Comparison of ENCODE assay signal across 23 cellular contexts in the genomic region with DNA sequence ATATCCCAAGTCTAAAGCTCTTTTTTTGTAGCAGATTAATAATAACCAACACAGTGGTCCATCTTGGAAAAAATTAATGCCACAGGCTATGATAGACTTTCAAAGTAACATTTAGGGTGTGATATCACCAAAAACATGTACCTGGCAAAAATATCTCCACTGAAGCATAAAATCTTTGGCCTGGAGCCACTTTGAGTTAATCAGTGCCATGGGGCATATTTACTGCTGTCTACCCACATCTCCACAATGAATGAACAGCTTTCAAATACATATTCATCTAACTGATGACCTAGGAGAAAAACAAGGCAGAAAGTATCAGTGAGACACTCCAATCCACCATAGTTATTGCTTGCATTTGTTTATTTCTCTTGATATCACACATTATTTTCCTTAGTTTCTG.
A peak's percentile ranks its signal among the peaks of the same experiment; 100 is the strongest.
DNase-seq lines count a peak whose midpoint lies in the region; TF ChIP-seq lines count a peak whose summit lies in the region.
"Had no signal": no experiment of that assay in that cellular context is flagged by ENCODE, and none has a peak within 500 bp of the region (broad histone marks: within the 10 kb centered on the region; RNA-seq: fewer than 3 reads in every experiment).

No MANE protein-coding gene starts in this region.

- H3K9me3 ChIP-seq in breast epithelium = no peaks in the 10 kb centered on the region
- H3K9me3 ChIP-seq: A549, SJSA1 had no signal

- H3K27ac ChIP-seq in breast epithelium = no peak overlapping the region
- H3K27ac ChIP-seq: A549, HL-60, SJSA1 had no signal

- H3K27me3 ChIP-seq in breast epithelium = no peaks in the 10 kb centered on the region
- H3K27me3 ChIP-seq: SJSA1 had no signal

- no peaks in the 10 kb centered on the region for H3K4me1 ChIP-seq in breast epithelium
- H3K4me1 ChIP-seq: A549 had no signal

- TF ChIP-seq EP300 in Ishikawa (IDR thresholded peaks at IDR 0.05; ENCODE audit: borderline replicate concordance) = no peak

- TF ChIP-seq POLR2A in breast epithelium (IDR thresholded peaks at IDR 0.05) = no peak

- intact Hi-C loops in breast epithelium (cut with DNase I; ENCODE audit: low total_unique reads) = no loop called here

- H3K36me3 ChIP-seq in breast epithelium = no peaks in the 10 kb centered on the region
- H3K36me3 ChIP-seq: SJSA1 had no signal

- no peak overlapping the region for H3K4me3 ChIP-seq in breast epithelium
- H3K4me3 ChIP-seq: A549, GM12878, GM23338, SJSA1 had no signal

- TF ChIP-seq CTCF in breast epithelium (IDR thresholded peaks at IDR 0.05) = no peak
- TF ChIP-seq CTCF in GM20000 (IDR thresholded peaks at IDR 0.05; ENCODE audit: extremely low read depth, missing control alignments) = no peak

- DNase-seq in NCI-H748 (lab: John Stamatoyannopoulos, UW; ENCODE audit: unreplicated experiment) (peak; percentile 32), NCI-H748 treated with DMSO at 0.1 percent for 48 hours (lab: John Stamatoyannopoulos, UW) (no peak), SHP77 treated with DMSO at 0.1 percent for 48 hours (lab: John Stamatoyannopoulos, UW) (peak; percentile 6), left kidney (ENCODE audit: low read depth, low spot score) (peak; percentile 52), breast epithelium (ENCODE audit: low spot score in 2 of 2) (no peak), GM20000 (ENCODE audit: low spot score) (no peak), islet precursor cell (no peak)
- DNase-seq: CD4-positive, alpha-beta T cell; GF-D8; HCEC 1CT; IMR-90; Karpas-422; NCI-H1092 treated with DMSO at 0.1 percent for 48 hours; NCI-H187 treated with DMSO at 0.1 percent for 48 hours; NCI-H2227 treated with DMSO at 0.1 percent for 48 hours; NCI-H524; T-helper 17 cell had no signal

- TF ChIP-seq RAD21 in Ishikawa (IDR thresholded peaks at IDR 0.05; ENCODE audit: low read depth) = no peak

TF ChIP-seq in Ishikawa, 13 proteins besides CTCF, POLR2A, EP300 and RAD21:
- TF ChIP-seq CREB1 (IDR thresholded peaks at IDR 0.05; ENCODE audit: low read depth) = no peak
- TF ChIP-seq NFIC (IDR thresholded peaks at IDR 0.05) = peak; percentile 48
- no peak for TF ChIP-seq CEBPB (IDR thresholded peaks at IDR 0.05)

Comparison
In these comparisons a context has a peak if more than half of its experiments do, and no peak if none do; other contexts are left out.
1. DNase-seq: peak in NCI-H748 (single experiment), SHP77 treated with DMSO at 0.1 percent for 48 hours (single experiment) and left kidney (single experiment); none in NCI-H748 treated with DMSO at 0.1 percent for 48 hours (single experiment), breast epithelium (0 of 2), GM20000 (single experiment) and islet precursor cell (single experiment).